In the genomic region with DNA sequence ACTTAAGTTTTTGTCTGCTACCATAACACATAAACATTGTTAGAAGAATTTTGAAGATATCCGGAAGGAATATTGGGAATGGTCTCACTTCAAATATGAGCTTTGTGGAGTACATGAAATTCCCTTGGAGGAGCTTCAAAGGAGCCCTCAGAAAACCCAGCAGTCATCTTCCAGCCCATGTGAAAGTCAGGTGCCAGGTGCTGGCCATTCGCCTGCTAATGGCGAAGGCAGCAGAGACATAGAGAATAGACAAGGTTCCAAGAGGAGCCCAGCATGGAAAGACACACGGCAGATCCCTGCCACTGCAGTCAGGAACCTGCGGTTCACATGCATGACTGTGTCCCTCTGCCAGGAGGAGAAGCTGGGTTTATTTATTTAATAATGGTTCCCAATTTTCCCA, we compare ENCODE assay signal across 30 cellular contexts.
"Had no signal": no experiment of that assay in that cellular context is flagged by ENCODE, and none has a peak within 500 bp of the region (broad histone marks: within the 10 kb centered on the region; RNA-seq: fewer than 3 reads in every experiment).

No MANE protein-coding gene starts in this region.

- H3K36me3 ChIP-seq: adrenal gland, cardiac muscle cell had no signal

- H3K4me1 ChIP-seq: adrenal gland, ascending aorta had no signal

- H3K27ac ChIP-seq: adrenal gland, ascending aorta, cardiac muscle cell, VCaP had no signal

- DNase-seq: activated B cell treated with CpG ODN at 0.5 μM for 24 hours; activated CD4-positive, alpha-beta memory T cell treated with anti-CD3 and anti-CD28 coated beads for 36 hours; activated CD4-positive, alpha-beta T cell treated with anti-CD3 and anti-CD28 coated beads for 4 hours; activated CD4-positive, alpha-beta T cell treated with anti-CD3 and anti-CD28 coated beads, Interleukin-2, amount 10 ng/mL, durations not matched to agents 24 days and 14 days; activated CD4-positive, alpha-beta T cell treated with anti-CD3 and anti-CD28 coated beads, Interleukin-2, amount 50 U/mL, for 1 hour; activated CD4-positive, alpha-beta T cell treated with anti-CD3 and anti-CD28 coated beads, Interleukin-2, amount 50 U/mL, for 4 hours; activated CD4-positive, CD25-positive, alpha-beta regulatory T cell treated with anti-CD3 and anti-CD28 coated beads, Interleukin-2, amount 50 U/mL, for 72 hours; activated CD8-positive, alpha-beta memory T cell treated with anti-CD3 and anti-CD28 coated beads, Interleukin-2, amount 50 U/mL, for 4 hours; activated CD8-positive, alpha-beta T cell treated with anti-CD3 and anti-CD28 coated beads for 36 hours; activated effector memory CD4-positive, alpha-beta T cell treated with anti-CD3 and anti-CD28 coated beads, Interleukin-2, amount 50 U/mL, for 16 hours; activated gamma-delta T cell treated with Interleukin-2 at 50 U/mL for 16 hours; activated naive CD4-positive, alpha-beta T cell; activated naive CD4-positive, alpha-beta T cell treated with anti-CD3 and anti-CD28 coated beads for 36 hours; activated naive CD4-positive, alpha-beta T cell treated with anti-CD3 and anti-CD28 coated beads, Interleukin-2, amount 50 U/mL, for 16 hours; activated naive CD8-positive, alpha-beta T cell treated with anti-CD3 and anti-CD28 coated beads for 36 hours; activated T-cell treated with anti-CD3 and anti-CD28 coated beads for 4 hours; activated T-cell treated with anti-CD3 and anti-CD28 coated beads, Interleukin-2, amount 50 U/mL, for 1 hour; activated T-cell treated with anti-CD3 and anti-CD28 coated beads, Interleukin-2, amount 50 U/mL, for 4 hours; activated T-cell treated with anti-CD3 and anti-CD28 coated beads, Interleukin-2, amount 50 U/mL, for 72 hours; adrenal gland; amygdala; anterior cingulate cortex; caudate nucleus; cerebellar nuclear complex; T-helper 1 cell; T-helper 2 cell; T-helper 9 cell had no signal

- H3K9me3 ChIP-seq: adrenal gland, ascending aorta had no signal

- H3K27me3 ChIP-seq: adrenal gland, ascending aorta, cardiac muscle cell had no signal

- H3K4me3 ChIP-seq: adrenal gland, ascending aorta, cardiac muscle cell had no signal
